8 cellular contexts compared by ENCODE assay signal in the genomic region with DNA sequence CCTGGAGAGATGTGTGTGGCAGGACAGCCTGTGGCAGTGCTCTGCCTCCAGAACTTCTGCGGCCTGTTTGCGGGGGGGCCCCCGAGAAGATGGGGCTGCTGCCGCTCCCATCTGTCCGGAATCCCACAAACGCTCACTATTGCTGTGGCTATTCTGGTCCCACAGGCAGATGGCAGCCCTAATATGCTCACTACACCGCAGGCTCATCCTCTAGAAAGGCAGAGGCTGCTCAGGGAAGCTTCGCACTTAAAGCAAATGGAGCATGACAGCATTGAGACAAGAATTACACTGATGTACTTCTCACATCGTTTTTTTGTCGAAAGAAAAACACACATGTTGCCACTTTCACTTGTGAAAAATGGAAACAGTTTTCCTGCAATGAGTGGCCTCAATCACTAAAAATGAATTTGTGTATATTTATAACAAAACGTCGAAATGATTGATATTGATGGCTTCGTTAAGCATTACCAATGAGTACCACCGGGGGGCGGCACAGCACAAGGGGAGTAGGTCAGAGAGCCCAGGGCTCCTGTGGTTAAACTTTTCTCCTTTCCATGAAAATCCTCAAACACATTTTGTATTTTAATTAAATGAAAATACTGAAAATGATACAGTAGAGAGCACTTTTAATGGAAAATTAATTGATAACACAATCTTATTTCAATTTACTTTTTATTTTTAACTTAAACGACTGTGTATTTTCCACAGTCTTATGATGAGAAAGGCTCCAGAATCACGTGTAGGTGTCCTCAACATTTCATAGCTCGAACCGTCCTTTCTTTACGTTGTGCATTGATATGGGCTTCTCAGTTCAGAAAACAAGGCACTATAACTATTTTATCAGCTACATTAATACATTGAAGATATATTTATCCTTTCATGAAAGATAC.
A peak's percentile ranks its signal among the peaks of the same experiment; 100 is the strongest.
DNase-seq lines count a peak whose midpoint lies in the region; ATAC-seq and TF ChIP-seq lines count a peak whose summit lies in the region.

No MANE protein-coding gene starts in this region.

- H3K9ac ChIP-seq in NT2/D1 (ENCODE audit: insufficient read length, low read depth) = no peak overlapping the region

- H3K36me3 Mint-ChIP-seq in HFFc6 (ENCODE audit: low read depth) (no peaks in the 10 kb centered on the region), immature natural killer cell (no peaks in the 10 kb centered on the region)

- in situ Hi-C loops in Caki2 (cut with HindIII; ENCODE audit: low pct_unique_long_range_greater_than_20kb, low sequenced_read_pairs) = no loop called here

- intact Hi-C loops in body of pancreas (cut with DNase I) = loop anchor here (10.0 kb wide), 1 partner anchor 287 kb away; no protein-coding TSS in a partner anchor

- H3K9me3 ChIP-seq in NT2/D1 (ENCODE audit: insufficient read depth, low read length) (0 out of 2 replicates have a peak, but pooled peaks cover 5% of the 10 kb centered on the region), body of pancreas (no peaks in the 10 kb centered on the region)

- H3K36me3 ChIP-seq in NT2/D1 (ENCODE audit: insufficient read depth, insufficient read length, low read length) = no peaks in the 10 kb centered on the region
- H3K36me3 ChIP-seq in body of pancreas (replicated peaks in 1 of 2; ENCODE audit: insufficient read depth in 1 of 2, low read depth in 2 of 2) = no peaks in the 10 kb centered on the region

- H3K4me3 Mint-ChIP-seq in HFFc6 = no peak overlapping the region
- no peak overlapping the region for H3K4me3 Mint-ChIP-seq in immature natural killer cell

- H3K27me3 Mint-ChIP-seq in HFFc6 (ENCODE audit: insufficient read depth) (peaks cover 22% of the 10 kb centered on the region), immature natural killer cell (ENCODE audit: low read depth in 3 of 3) (peaks cover 4 to 16% (median 11%) of the 10 kb centered on the region in 3 donors)

- peak; percentile 19 for DNase-seq in Caki2 (ENCODE audit: low read depth)
- peak; percentile 29 for DNase-seq in HFFc6
- DNase-seq in NT2/D1 (ENCODE audit: low read depth, low spot score) = peak; percentile 38
- DNase-seq in body of pancreas = peak; percentile 52 to 70 (median 60)
- peak in 2 of 3 donors; percentile 3 to 6 for DNase-seq in immature natural killer cell
- DNase-seq in stimulated activated CD4-positive, alpha-beta T cell treated with anti-CD3 and anti-CD28 coated beads, Interleukin-2, amount 100 ng/mL, for 24 hours = peak; percentile 53 to 73

- no peak overlapping the region for H3K27ac ChIP-seq in body of pancreas

- ATAC-seq in body of pancreas (peak; percentile 57), HG03469 (IDR thresholded peaks at IDR 0.05; ENCODE audit: unreplicated experiment) (no peak), GM19351 (IDR thresholded peaks at IDR 0.05; ENCODE audit: unreplicated experiment) (no peak)

- TF ChIP-seq CTCF in HFFc6 (IDR thresholded peaks at IDR 0.05) = peak; percentile 95
- peak; percentile 74 to 86 (median 82) for TF ChIP-seq CTCF in body of pancreas (IDR thresholded peaks at IDR 0.05)

- H3K4me1 ChIP-seq in NT2/D1 (ENCODE audit: insufficient read depth, insufficient read length) (peaks cover 4% of the 10 kb centered on the region), body of pancreas (no peaks in the 10 kb centered on the region)

- no peak overlapping the region for H3K4me3 ChIP-seq in NT2/D1 (ENCODE audit: insufficient read length, low read depth)
- no peak overlapping the region for H3K4me3 ChIP-seq in body of pancreas

- H3K27me3 ChIP-seq in NT2/D1 (ENCODE audit: insufficient read depth, insufficient read length) (no peaks in the 10 kb centered on the region), body of pancreas (no peaks in the 10 kb centered on the region)

- H3K27ac Mint-ChIP-seq in HFFc6 (no peak overlapping the region), immature natural killer cell (no peak overlapping the region)

- H3K4me1 Mint-ChIP-seq in HFFc6 (ENCODE audit: low read depth) (no peaks in the 10 kb centered on the region), immature natural killer cell (no peaks in the 10 kb centered on the region)

- H3K9me3 Mint-ChIP-seq in HFFc6 (no peaks in the 10 kb centered on the region), immature natural killer cell (peaks cover 0 to 2% (median 0%) of the 10 kb centered on the region in 6 donors)

- no peak for TF ChIP-seq POLR2A in body of pancreas (IDR thresholded peaks at IDR 0.05)

- 20 to 32% methylated on average over 15 to 20 of the region's 20 CpGs for WGBS in body of pancreas, 2 donors

Comparison
In these comparisons a context has a peak if more than half of its experiments do, and no peak if none do; other contexts are left out.
1. DNase-seq: peak in every context shown above with its lines; median percentile 63 in stimulated activated CD4-positive, alpha-beta T cell treated with anti-CD3 and anti-CD28 coated beads, Interleukin-2, amount 100 ng/mL, for 24 hours; 60 in body of pancreas; 38 in NT2/D1; 29 in HFFc6; 19 in Caki2; 4 in immature natural killer cell.